In genomic region chr2:68774569-68775271, GRCh38 we compare ENCODE assay signal across 1 cellular context.
A peak's percentile ranks its signal among the peaks of the same experiment; 100 is the strongest.
TF ChIP-seq lines count a peak whose summit lies in the region.

No MANE protein-coding gene starts in this region.

TF ChIP-seq in K562, 482 proteins besides CTCF, POLR2A, EP300 and RAD21 (continued from another document and continues in another):
- no peak for TF ChIP-seq ZNF318 (IDR thresholded peaks at IDR 0.05; ENCODE audit: borderline replicate concordance in 1 of 2, low read depth in 1 of 2)
- TF ChIP-seq PHF20 (IDR thresholded peaks at IDR 0.05; ENCODE audit: partially characterized antibody), result no peak
- no peak for TF ChIP-seq ZNF217 (CRISPR knock-in tag; IDR thresholded peaks at IDR 0.05)
- peak; percentile 47 for TF ChIP-seq BHLHE40 (IDR thresholded peaks at IDR 0.05; ENCODE audit: low read length)
- TF ChIP-seq NR1H2 (CRISPR knock-in tag; IDR thresholded peaks at IDR 0.05), result no peak
- TF ChIP-seq, protein P1, sequence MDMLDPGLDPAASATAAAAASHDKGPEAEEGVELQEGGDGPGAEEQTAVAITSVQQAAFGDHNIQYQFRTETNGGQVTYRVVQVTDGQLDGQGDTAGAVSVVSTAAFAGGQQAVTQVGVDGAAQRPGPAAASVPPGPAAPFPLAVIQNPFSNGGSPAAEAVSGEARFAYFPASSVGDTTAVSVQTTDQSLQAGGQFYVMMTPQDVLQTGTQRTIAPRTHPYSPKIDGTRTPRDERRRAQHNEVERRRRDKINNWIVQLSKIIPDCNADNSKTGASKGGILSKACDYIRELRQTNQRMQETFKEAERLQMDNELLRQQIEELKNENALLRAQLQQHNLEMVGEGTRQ (CRISPR knock-in tag; IDR thresholded peaks at IDR 0.05), result no peak
- TF ChIP-seq, protein P2, sequence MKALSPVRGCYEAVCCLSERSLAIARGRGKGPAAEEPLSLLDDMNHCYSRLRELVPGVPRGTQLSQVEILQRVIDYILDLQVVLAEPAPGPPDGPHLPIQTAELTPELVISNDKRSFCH (CRISPR knock-in tag; IDR thresholded peaks at IDR 0.05), result no peak
- TF ChIP-seq, protein P2 (tag; IDR thresholded peaks at IDR 0.05), result no peak
- TF ChIP-seq TAF15 (IDR thresholded peaks at IDR 0.05; ENCODE audit: low read depth, low read length), result no peak
- TF ChIP-seq, protein P3, sequence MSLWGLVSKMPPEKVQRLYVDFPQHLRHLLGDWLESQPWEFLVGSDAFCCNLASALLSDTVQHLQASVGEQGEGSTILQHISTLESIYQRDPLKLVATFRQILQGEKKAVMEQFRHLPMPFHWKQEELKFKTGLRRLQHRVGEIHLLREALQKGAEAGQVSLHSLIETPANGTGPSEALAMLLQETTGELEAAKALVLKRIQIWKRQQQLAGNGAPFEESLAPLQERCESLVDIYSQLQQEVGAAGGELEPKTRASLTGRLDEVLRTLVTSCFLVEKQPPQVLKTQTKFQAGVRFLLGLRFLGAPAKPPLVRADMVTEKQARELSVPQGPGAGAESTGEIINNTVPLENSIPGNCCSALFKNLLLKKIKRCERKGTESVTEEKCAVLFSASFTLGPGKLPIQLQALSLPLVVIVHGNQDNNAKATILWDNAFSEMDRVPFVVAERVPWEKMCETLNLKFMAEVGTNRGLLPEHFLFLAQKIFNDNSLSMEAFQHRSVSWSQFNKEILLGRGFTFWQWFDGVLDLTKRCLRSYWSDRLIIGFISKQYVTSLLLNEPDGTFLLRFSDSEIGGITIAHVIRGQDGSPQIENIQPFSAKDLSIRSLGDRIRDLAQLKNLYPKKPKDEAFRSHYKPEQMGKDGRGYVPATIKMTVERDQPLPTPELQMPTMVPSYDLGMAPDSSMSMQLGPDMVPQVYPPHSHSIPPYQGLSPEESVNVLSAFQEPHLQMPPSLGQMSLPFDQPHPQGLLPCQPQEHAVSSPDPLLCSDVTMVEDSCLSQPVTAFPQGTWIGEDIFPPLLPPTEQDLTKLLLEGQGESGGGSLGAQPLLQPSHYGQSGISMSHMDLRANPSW (CRISPR knock-in tag; IDR thresholded peaks at IDR 0.05), result no peak
- TF ChIP-seq ZBTB11 (CRISPR knock-in tag; IDR thresholded peaks at IDR 0.05), result peak in 1 of 3 experiments; percentile 49; a peak in 2 of 6 replicates
- TF ChIP-seq ZC3H8 (IDR thresholded peaks at IDR 0.05), result no peak
- TF ChIP-seq HDAC1 (IDR thresholded peaks at IDR 0.05), result no peak
- TF ChIP-seq HDAC6 (IDR thresholded peaks at IDR 0.05; ENCODE audit: low read depth, low read length), result no peak
- TF ChIP-seq PHB (CRISPR knock-in tag; IDR thresholded peaks at IDR 0.05), result 0 out of 2 replicates have a peak, but pooled peaks have one; percentile 8
- no peak for TF ChIP-seq ZNF583 (CRISPR knock-in tag; IDR thresholded peaks at IDR 0.05)
- TF ChIP-seq ZNF57 (CRISPR knock-in tag; IDR thresholded peaks at IDR 0.05), result no peak
- no peak for TF ChIP-seq IFI16 (CRISPR knock-in tag; IDR thresholded peaks at IDR 0.05)
- TF ChIP-seq MBD1 (CRISPR knock-in tag; IDR thresholded peaks at IDR 0.05), result no peak
- TF ChIP-seq, protein P4, sequence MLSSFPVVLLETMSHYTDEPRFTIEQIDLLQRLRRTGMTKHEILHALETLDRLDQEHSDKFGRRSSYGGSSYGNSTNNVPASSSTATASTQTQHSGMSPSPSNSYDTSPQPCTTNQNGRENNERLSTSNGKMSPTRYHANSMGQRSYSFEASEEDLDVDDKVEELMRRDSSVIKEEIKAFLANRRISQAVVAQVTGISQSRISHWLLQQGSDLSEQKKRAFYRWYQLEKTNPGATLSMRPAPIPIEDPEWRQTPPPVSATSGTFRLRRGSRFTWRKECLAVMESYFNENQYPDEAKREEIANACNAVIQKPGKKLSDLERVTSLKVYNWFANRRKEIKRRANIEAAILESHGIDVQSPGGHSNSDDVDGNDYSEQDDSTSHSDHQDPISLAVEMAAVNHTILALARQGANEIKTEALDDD (IDR thresholded peaks at IDR 0.05), result no peak
- TF ChIP-seq GTF2E2 (tag; IDR thresholded peaks at IDR 0.05), result no peak
- TF ChIP-seq MAFG (tag; conservative IDR thresholded peaks at IDR 0.05), result no peak
- TF ChIP-seq DNMT1 (IDR thresholded peaks at IDR 0.05), result no peak
- TF ChIP-seq SMARCA5 (IDR thresholded peaks at IDR 0.05), result no peak
- TF ChIP-seq HSF4 (CRISPR knock-in tag; IDR thresholded peaks at IDR 0.05; ENCODE audit: borderline replicate concordance), result no peak
- TF ChIP-seq HOXB6 (CRISPR knock-in tag; IDR thresholded peaks at IDR 0.05; ENCODE audit: borderline replicate concordance), result no peak
- TF ChIP-seq GATAD2A (IDR thresholded peaks at IDR 0.05), result no peak
- TF ChIP-seq SLC30A9 (CRISPR knock-in tag; IDR thresholded peaks at IDR 0.05), result no peak
- TF ChIP-seq ZKSCAN8 (CRISPR knock-in tag; IDR thresholded peaks at IDR 0.05), result peak; percentile 74; the same call in 1 of the 2 replicates
- no peak for TF ChIP-seq ZNF449 (CRISPR knock-in tag; IDR thresholded peaks at IDR 0.05)
- no peak for TF ChIP-seq TRIM25 (IDR thresholded peaks at IDR 0.05; ENCODE audit: borderline replicate concordance)
- TF ChIP-seq LARP7 (IDR thresholded peaks at IDR 0.05), result no peak
- no peak for TF ChIP-seq SRSF3 (IDR thresholded peaks at IDR 0.05; ENCODE audit: insufficient read depth, low read length)
- no peak; the same call in 1 of the 2 replicates for TF ChIP-seq MBD2 (IDR thresholded peaks at IDR 0.05; ENCODE audit: borderline replicate concordance, low read depth)
- TF ChIP-seq, protein P5, sequence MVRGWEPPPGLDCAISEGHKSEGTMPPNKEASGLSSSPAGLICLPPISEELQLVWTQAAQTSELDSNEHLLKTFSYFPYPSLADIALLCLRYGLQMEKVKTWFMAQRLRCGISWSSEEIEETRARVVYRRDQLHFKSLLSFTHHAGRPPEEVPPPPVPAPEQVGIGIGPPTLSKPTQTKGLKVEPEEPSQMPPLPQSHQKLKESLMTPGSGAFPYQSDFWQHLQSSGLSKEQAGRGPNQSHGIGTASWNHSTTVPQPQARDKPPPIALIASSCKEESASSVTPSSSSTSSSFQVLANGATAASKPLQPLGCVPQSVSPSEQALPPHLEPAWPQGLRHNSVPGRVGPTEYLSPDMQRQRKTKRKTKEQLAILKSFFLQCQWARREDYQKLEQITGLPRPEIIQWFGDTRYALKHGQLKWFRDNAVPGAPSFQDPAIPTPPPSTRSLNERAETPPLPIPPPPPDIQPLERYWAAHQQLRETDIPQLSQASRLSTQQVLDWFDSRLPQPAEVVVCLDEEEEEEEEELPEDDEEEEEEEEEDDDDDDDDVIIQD (CRISPR knock-in tag; IDR thresholded peaks at IDR 0.05), result no peak
- TF ChIP-seq ILK (tag; IDR thresholded peaks at IDR 0.05; ENCODE audit: borderline replicate concordance, low read depth), result no peak
- no peak for TF ChIP-seq SMARCB1 (IDR thresholded peaks at IDR 0.05; ENCODE audit: insufficient read length, low read depth)
